In the genomic region with DNA sequence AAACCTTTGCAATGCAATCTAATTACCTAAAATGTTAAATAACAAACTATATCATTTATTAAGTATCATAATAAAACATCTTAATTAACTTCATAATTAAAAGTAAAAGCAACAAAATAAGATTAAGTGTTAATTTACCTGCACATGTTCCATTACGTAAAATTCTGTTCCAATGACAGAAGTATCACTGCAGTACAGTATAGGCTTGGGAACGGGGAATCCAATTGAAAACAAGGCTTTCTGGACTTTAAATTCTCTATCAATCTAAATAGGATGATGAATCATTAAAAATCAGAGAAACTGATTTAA, we compare ENCODE assay signal across 15 cellular contexts. TPM values are rescaled to one million over a fixed set of nuclear protein-coding genes. Genes with fewer than 3 reads are reported as not detected.
DNase-seq lines count a peak whose midpoint lies in the region; ATAC-seq and TF ChIP-seq lines count a peak whose summit lies in the region.
"Had no signal": no experiment of that assay in that cellular context is flagged by ENCODE, and none has a peak within 500 bp of the region (broad histone marks: within the 10 kb centered on the region; RNA-seq: fewer than 3 reads in every experiment).

No MANE protein-coding gene starts in this region.

- no peak for DNase-seq in CD4-positive, alpha-beta T cell
- DNase-seq in Panc1 (ENCODE audit: low read depth, low spot score) (no peak), endodermal cell (no peak), progenitor cell of endocrine pancreas (ENCODE audit: low spot score, unreplicated experiment) (no peak), body of pancreas (no peak), NCI-H345 treated with DMSO at 0.1 percent for 48 hours (lab: John Stamatoyannopoulos, UW; ENCODE audit: unreplicated experiment) (no peak), GM03348 (ENCODE audit: low spot score) (no peak), activated gamma-delta T cell treated with Interleukin-2 at 50 U/mL for 16 hours (no peak)
- DNase-seq: BE2C had no signal

- POLR2A ChIA-PET in CD4-positive, alpha-beta T cell (lab: Charles Lee) = interaction anchor here (0.9 kb wide), 1 partner anchor 19 kb away, joined by 3 read pairs; no protein-coding TSS in a partner anchor
- POLR2A ChIA-PET in Panc1 (lab: Charles Lee) = no interaction called here

- peak; percentile 43 for TF ChIP-seq CTCF in CD4-positive, alpha-beta T cell (IDR thresholded peaks at IDR 0.05)
- TF ChIP-seq CTCF in Panc1 (IDR thresholded peaks at IDR 0.05) (peak; percentile 58; the same call in 1 of the 2 replicates), endodermal cell (conservative IDR thresholded peaks at IDR 0.05) (peak; percentile 11), progenitor cell of endocrine pancreas (IDR thresholded peaks at IDR 0.05; ENCODE audit: unreplicated experiment) (peak; percentile 12), body of pancreas (IDR thresholded peaks at IDR 0.05) (no peak)

- no peak overlapping the region for H3K27ac ChIP-seq in CD4-positive, alpha-beta T cell (ENCODE audit: low read depth, low read length)
- H3K27ac ChIP-seq in Panc1 (ENCODE audit: low read length) (no peak overlapping the region), endodermal cell (ENCODE audit: low read depth, low read length) (no peak overlapping the region), body of pancreas (no peak overlapping the region)

- TF ChIP-seq POLR2A in body of pancreas (IDR thresholded peaks at IDR 0.05) = no peak

- no peaks in the 10 kb centered on the region for H3K27me3 Mint-ChIP-seq in CD4-positive, alpha-beta T cell
- no peaks in the 10 kb centered on the region for H3K27me3 Mint-ChIP-seq in endodermal cell (ENCODE audit: insufficient read depth)
- H3K27me3 Mint-ChIP-seq in progenitor cell of endocrine pancreas = no peaks in the 10 kb centered on the region
- H3K27me3 Mint-ChIP-seq: CD4-positive, CD25-positive, alpha-beta regulatory T cell had no signal

- no peak overlapping the region for H3K27ac Mint-ChIP-seq in CD4-positive, alpha-beta T cell
- no peak overlapping the region for H3K27ac Mint-ChIP-seq in endodermal cell
- H3K27ac Mint-ChIP-seq in progenitor cell of endocrine pancreas = no peak overlapping the region
- H3K27ac Mint-ChIP-seq: CD4-positive, CD25-positive, alpha-beta regulatory T cell had no signal

- no peaks in the 10 kb centered on the region for H3K4me1 Mint-ChIP-seq in CD4-positive, alpha-beta T cell (ENCODE audit: low read depth)
- peaks cover 25% of the 10 kb centered on the region for H3K4me1 Mint-ChIP-seq in endodermal cell
- no peaks in the 10 kb centered on the region for H3K4me1 Mint-ChIP-seq in progenitor cell of endocrine pancreas (ENCODE audit: low read depth)

- no peaks in the 10 kb centered on the region; the same call in 1 of the 2 replicates for H3K36me3 ChIP-seq in Panc1 (ENCODE audit: control insufficient read depth, insufficient read depth, low read length)
- H3K36me3 ChIP-seq in endodermal cell (ENCODE audit: control insufficient read depth, insufficient read depth, low read length) = peaks cover 6% of the 10 kb centered on the region
- peaks cover 0 to 4% of the 10 kb centered on the region in 2 donors for H3K36me3 ChIP-seq in body of pancreas (replicated peaks in 1 of 2; ENCODE audit: insufficient read depth in 1 of 2, low read depth in 2 of 2)
- H3K36me3 ChIP-seq: BE2C had no signal

- 58 to 100% methylated on average over 1 to 2 of the region's 2 CpGs for WGBS in endodermal cell (ENCODE audit: insufficient coverage in 1 of 2, insufficient read length in 1 of 2), 2 experiments
- 43 to 56% methylated on average over 2 of the region's 2 CpGs for WGBS in body of pancreas, 2 donors

- in situ Hi-C loops in Panc1 (cut with HindIII; ENCODE audit: low pct_unique_long_range_greater_than_20kb, low sequenced_read_pairs) = no loop called here

- intact Hi-C loops in CD4-positive, alpha-beta T cell (cut with DNase I, micrococcal nuclease) = loop anchor here (1.0 to 2.0 kb wide), 4 partner anchors 106 to 292 kb away; no protein-coding TSS in a partner anchor
- intact Hi-C loops in Panc1 (cut with micrococcal nuclease; ENCODE audit: unreplicated experiment) = loop anchor here (1.0 kb wide), 1 partner anchor 106 kb away; no protein-coding TSS in a partner anchor
- intact Hi-C loops in body of pancreas (cut with DNase I) = loop anchor here (5.0 kb wide), 1 partner anchor 105 kb away; no protein-coding TSS in a partner anchor

- CTCF ChIA-PET in CD4-positive, alpha-beta T cell (lab: Charles Lee) = interaction anchor here (0.6 to 2.0 kb wide), 6 partner anchors 16 to 290 kb away, joined by 3 to 11 read pairs (median 4); no protein-coding TSS in a partner anchor
- CTCF ChIA-PET in Panc1 (lab: Charles Lee) = interaction anchor here (0.6 to 2.7 kb wide), 4 partner anchors 17 to 109 kb away, joined by 3 to 13 read pairs (median 8); a partner anchor contains a TSS

- H3K27me3 ChIP-seq in CD4-positive, alpha-beta T cell (ENCODE audit: control insufficient read depth, insufficient read depth, low read length) = no peaks in the 10 kb centered on the region
- no peaks in the 10 kb centered on the region for H3K27me3 ChIP-seq in Panc1 (ENCODE audit: control insufficient read depth, insufficient read depth, low read length)
- no peaks in the 10 kb centered on the region for H3K27me3 ChIP-seq in endodermal cell (ENCODE audit: control insufficient read depth, insufficient read depth, low read length, poor library complexity, severe bottlenecking)
- no peaks in the 10 kb centered on the region for H3K27me3 ChIP-seq in body of pancreas
- H3K27me3 ChIP-seq: BE2C had no signal

- no peak overlapping the region for H3K4me3 Mint-ChIP-seq in CD4-positive, alpha-beta T cell
- H3K4me3 Mint-ChIP-seq in endodermal cell (no peak overlapping the region), progenitor cell of endocrine pancreas (ENCODE audit: low read depth) (no peak overlapping the region)
- H3K4me3 Mint-ChIP-seq: CD4-positive, CD25-positive, alpha-beta regulatory T cell had no signal

- peaks cover 34% of the 10 kb centered on the region for H3K36me3 Mint-ChIP-seq in CD4-positive, alpha-beta T cell (ENCODE audit: low read depth)
- H3K36me3 Mint-ChIP-seq in endodermal cell (ENCODE audit: low read depth) (peaks cover 17% of the 10 kb centered on the region), progenitor cell of endocrine pancreas (ENCODE audit: insufficient read depth) (peaks cover 3% of the 10 kb centered on the region)

- H3K4me3 ChIP-seq in Panc1 (ENCODE audit: low read depth in 2 of 2, low read length in 2 of 2) (no peak overlapping the region), endodermal cell (ENCODE audit: low read length) (no peak overlapping the region), body of pancreas (no peak overlapping the region)

- no peak overlapping the region for H3K9ac ChIP-seq in endodermal cell (ENCODE audit: extremely low read depth, low read length, poor library complexity, severe bottlenecking)

- ATAC-seq in CD4-positive, alpha-beta T cell (ENCODE audit: poor library complexity) = no peak
- ATAC-seq in Panc1 (no peak), body of pancreas (no peak)
- ATAC-seq: HepG2 had no signal

- H3K9me3 ChIP-seq in CD4-positive, alpha-beta T cell (ENCODE audit: control insufficient read depth, low read length) = no peaks in the 10 kb centered on the region
- H3K9me3 ChIP-seq in Panc1 (ENCODE audit: control insufficient read depth, insufficient read depth, low read depth, low read length) = no peaks in the 10 kb centered on the region
- H3K9me3 ChIP-seq in endodermal cell (ENCODE audit: control insufficient read depth, low read length) = peaks cover 13% of the 10 kb centered on the region
- no peaks in the 10 kb centered on the region for H3K9me3 ChIP-seq in body of pancreas
- H3K9me3 ChIP-seq: BE2C had no signal

- no TSS peak for BruUV-seq in Panc1 (replicated peaks; lab: Mats Ljungman, UMichigan)

- H3K4me1 ChIP-seq in Panc1 (ENCODE audit: control insufficient read depth, insufficient read depth, low read length) (peaks cover 2% of the 10 kb centered on the region; the same call in 1 of the 2 replicates), endodermal cell (ENCODE audit: control insufficient read depth, insufficient read depth, low read length) (peaks cover 17% of the 10 kb centered on the region), body of pancreas (no peaks in the 10 kb centered on the region)

- no peaks in the 10 kb centered on the region for H3K9me3 Mint-ChIP-seq in CD4-positive, alpha-beta T cell
- peaks cover 6% of the 10 kb centered on the region for H3K9me3 Mint-ChIP-seq in endodermal cell
- H3K9me3 Mint-ChIP-seq in progenitor cell of endocrine pancreas (ENCODE audit: low read depth) = no peaks in the 10 kb centered on the region
- H3K9me3 Mint-ChIP-seq: CD4-positive, CD25-positive, alpha-beta regulatory T cell had no signal

RNA-seq across cellular contexts. Expression of a gene that starts 17.1 kb away (rescaled TPM):
- total RNA-seq in CD4-positive, alpha-beta T cell = 10 to 100 TPM; 26.6 to 27.9 TPM
- 15.4 TPM for total RNA-seq in Panc1 (2021; ENCODE audit: unreplicated experiment)
- 11.4 TPM for polyA plus RNA-seq in Panc1 (2012; ENCODE audit: insufficient read length)
- total RNA-seq in endodermal cell = 10 to 100 TPM; 21.4 to 22.8 TPM
- polyA plus RNA-seq in endodermal cell (2013, experiment 1 of 2) = 33.0 TPM
- 32.7 TPM for polyA plus RNA-seq in endodermal cell (2013, experiment 2 of 2)
- 14.2 and 14.8 TPM in 2 replicates for total RNA-seq in progenitor cell of endocrine pancreas
- 10 to 100 TPM; 28.8 to 52.1 TPM for total RNA-seq in body of pancreas

RNA-seq across cellular contexts. Expression of a gene that starts 17.6 kb away (rescaled TPM):
- total RNA-seq in CD4-positive, alpha-beta T cell = 10 to 100 TPM; 35.4 to 39.2 TPM
- total RNA-seq in Panc1 (2021; ENCODE audit: unreplicated experiment) (44.0 TPM), endodermal cell (10 to 100 TPM; 46.1 to 58.4 TPM), progenitor cell of endocrine pancreas (40.9 and 42.7 TPM in 2 replicates), body of pancreas (10 to 100 TPM; 85.6 to 99.2 TPM)
- polyA plus RNA-seq in Panc1 (2012; ENCODE audit: insufficient read length) = 67.7 TPM
- polyA plus RNA-seq in endodermal cell (2013, experiment 1 of 2) = 52.4 TPM
- 50.8 TPM for polyA plus RNA-seq in endodermal cell (2013, experiment 2 of 2)

RNA-seq across cellular contexts. Expression of a gene that starts 45.4 kb away (rescaled TPM):
- total RNA-seq in CD4-positive, alpha-beta T cell = under 1 TPM; 0.16 to 0.17 TPM
- total RNA-seq in Panc1 (2021; ENCODE audit: unreplicated experiment) = not detected
- polyA plus RNA-seq in Panc1 (2012; ENCODE audit: insufficient read length) = 0.27 TPM
- total RNA-seq in endodermal cell = not detected
- polyA plus RNA-seq in endodermal cell (2013, experiment 1 of 2) = not detected
- not detected for polyA plus RNA-seq in endodermal cell (2013, experiment 2 of 2)
- total RNA-seq in progenitor cell of endocrine pancreas = not detected in 2 replicates
- total RNA-seq in body of pancreas = 1 to 10 TPM; 1.3 to 2.0 TPM
- total RNA-seq: Daoy, G401, HepG2, HT1080, SK-MEL-5 had no signal

Comparison
In these comparisons a context has a peak if more than half of its experiments do, and no peak if none do; other contexts are left out.
1. CTCF ChIP-seq: peak in CD4-positive, alpha-beta T cell (single experiment), Panc1 (single experiment), endodermal cell (single experiment) and progenitor cell of endocrine pancreas (single experiment); none in body of pancreas (0 of 7).